ENCODE assay signal across 16 cellular contexts in genomic region chr5:167504276-167504675, GRCh38.
DNase-seq lines count a peak whose midpoint lies in the region; ATAC-seq and TF ChIP-seq lines count a peak whose summit lies in the region.
"Had no signal": no experiment of that assay in that cellular context is flagged by ENCODE, and none has a peak within 500 bp of the region (broad histone marks: within the 10 kb centered on the region; RNA-seq: fewer than 3 reads in every experiment).

No MANE protein-coding gene starts in this region.

- H3K4me3 ChIP-seq in BLaER1 (no peak overlapping the region), SJCRH30 (no peak overlapping the region), astrocyte of the cerebellum (ENCODE audit: low read depth, low read length) (no peak overlapping the region), left lung (no peak overlapping the region)

- no peaks in the 10 kb centered on the region for H3K27me3 ChIP-seq in BLaER1
- no peaks in the 10 kb centered on the region for H3K27me3 ChIP-seq in SJCRH30
- no peaks in the 10 kb centered on the region for H3K27me3 ChIP-seq in left lung

- DNase-seq in RKO (ENCODE audit: low spot score) (peak; percentile 4), SJCRH30 (peak; percentile 10 to 57), astrocyte of the cerebellum (ENCODE audit: low read depth) (peak; percentile 29), SIG-M5 treated with dmso at 0.1 percent for 504 hours (lab: John Stamatoyannopoulos, UW; ENCODE audit: unreplicated experiment) (no peak), KG1 (lab: John Stamatoyannopoulos, UW) (no peak), left lung (no peak)
- DNase-seq in stimulated activated CD4-positive, alpha-beta T cell treated with anti-CD3 and anti-CD28 coated beads, Interleukin-4, amount 100 ng/mL, for 24 hours, result no peak
- DNase-seq: 8988T; AML-193; Calu3; CD4-positive, alpha-beta T cell; CD8-positive, alpha-beta T cell; DMS79 treated with DMSO at 0.1 percent for 48 hours; GF-D8 had no signal

- TF ChIP-seq CTCF in astrocyte of the cerebellum (IDR thresholded peaks at IDR 0.05; ENCODE audit: low read depth, low read length, missing control alignments) (no peak), left lung (IDR thresholded peaks at IDR 0.05) (no peak)

- no peak overlapping the region for H3K9ac ChIP-seq in BLaER1

- peaks cover 36% of the 10 kb centered on the region for H3K4me1 ChIP-seq in BLaER1
- H3K4me1 ChIP-seq in SJCRH30, result peaks cover 14% of the 10 kb centered on the region
- no peaks in the 10 kb centered on the region for H3K4me1 ChIP-seq in left lung

- H3K9me3 ChIP-seq in BLaER1, result no peaks in the 10 kb centered on the region; the same call in 1 of the 2 replicates
- H3K9me3 ChIP-seq in SJCRH30 (replicated peaks), result no peaks in the 10 kb centered on the region
- H3K9me3 ChIP-seq in left lung, result no peaks in the 10 kb centered on the region

- H3K27ac ChIP-seq in BLaER1, result peak overlapping the region; percentile 39; the same call in 1 of the 2 replicates
- H3K27ac ChIP-seq in SJCRH30, result peak overlapping the region; percentile 71
- H3K27ac ChIP-seq in left lung, result no peak overlapping the region
- H3K27ac ChIP-seq: C4-2B had no signal

- H4K20me1 ChIP-seq in BLaER1, result no peaks in the 10 kb centered on the region

- no peak for ATAC-seq in left lung
- ATAC-seq: CD8-positive, alpha-beta T cell had no signal

- H3K36me3 ChIP-seq in BLaER1 (no peaks in the 10 kb centered on the region), SJCRH30 (no peaks in the 10 kb centered on the region), left lung (no peaks in the 10 kb centered on the region)

- H3K4me2 ChIP-seq in BLaER1, result peak overlapping the region; percentile 61

- intact Hi-C loops in left lung (cut with DNase I), result no loop called here

- in situ Hi-C loops in astrocyte of the cerebellum (cut with HindIII; ENCODE audit: low sequenced_read_pairs), result no loop called here

Comparison
In these comparisons a context has a peak if more than half of its experiments do, and no peak if none do; other contexts are left out.
1. H3K27ac ChIP-seq: peak in BLaER1 (single experiment) and SJCRH30 (single experiment); none in left lung (0 of 2).
2. DNase-seq: peak in RKO (single experiment), SJCRH30 (2 of 2) and astrocyte of the cerebellum (single experiment); none in SIG-M5 treated with dmso at 0.1 percent for 504 hours (single experiment), KG1 (single experiment), stimulated activated CD4-positive, alpha-beta T cell treated with anti-CD3 and anti-CD28 coated beads, Interleukin-4, amount 100 ng/mL, for 24 hours (single experiment) and left lung (0 of 2).